1 cellular context compared by ENCODE assay signal in the genomic region with DNA sequence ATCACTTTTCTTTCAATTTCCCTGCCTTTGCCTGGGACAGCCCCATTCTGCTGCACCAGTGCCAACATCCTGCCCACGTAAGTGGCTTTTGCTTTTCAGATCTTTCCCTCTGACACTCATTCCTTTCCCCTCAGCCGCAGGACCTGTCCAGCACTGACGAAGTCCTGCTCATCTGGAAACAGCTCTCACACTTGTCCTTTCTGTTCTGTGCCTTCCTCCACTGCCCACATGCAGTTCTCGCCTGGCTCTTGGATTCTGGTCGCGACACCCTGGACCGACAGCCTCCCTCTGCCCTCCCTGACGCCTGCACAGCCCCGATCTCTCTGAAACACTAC.
TF ChIP-seq lines count a peak whose summit lies in the region.

No MANE protein-coding gene starts in this region.

TF ChIP-seq in H1, 55 proteins besides CTCF, POLR2A, EP300 and RAD21 (continued from another document):
- TF ChIP-seq RXRA (IDR thresholded peaks at IDR 0.05; ENCODE audit: insufficient read depth, low read depth, low read length) (no peak), EZH2 (IDR thresholded peaks at IDR 0.05; ENCODE audit: low read depth, low read length, severe bottlenecking) (no peak), CHD2 (IDR thresholded peaks at IDR 0.05; ENCODE audit: low read length) (no peak), SP2 (IDR thresholded peaks at IDR 0.05; ENCODE audit: low read length) (no peak), SIX5 (IDR thresholded peaks at IDR 0.05; ENCODE audit: low read depth, low read length) (no peak), JUN (IDR thresholded peaks at IDR 0.05; ENCODE audit: low read depth, low read length) (no peak), CBX8 (IDR thresholded peaks at IDR 0.05; ENCODE audit: borderline replicate concordance, low read depth, low read length) (no peak), SIN3A (conservative IDR thresholded peaks at IDR 0.05 in 1 of 2, IDR thresholded peaks at IDR 0.05 in 1 of 2; ENCODE audit: low read depth in 1 of 2, low read length in 2 of 2) (no peak), POU5F1 (IDR thresholded peaks at IDR 0.05; ENCODE audit: low read depth, low read length) (no peak), KDM5A (IDR thresholded peaks at IDR 0.05; ENCODE audit: low read length) (no peak), CEBPB (IDR thresholded peaks at IDR 0.05; ENCODE audit: low read depth, low read length) (no peak)
TF ChIP-seq in H1: peak in this region for 0.
